Comparison of ENCODE assay signal across 8 cellular contexts in the genomic region with DNA sequence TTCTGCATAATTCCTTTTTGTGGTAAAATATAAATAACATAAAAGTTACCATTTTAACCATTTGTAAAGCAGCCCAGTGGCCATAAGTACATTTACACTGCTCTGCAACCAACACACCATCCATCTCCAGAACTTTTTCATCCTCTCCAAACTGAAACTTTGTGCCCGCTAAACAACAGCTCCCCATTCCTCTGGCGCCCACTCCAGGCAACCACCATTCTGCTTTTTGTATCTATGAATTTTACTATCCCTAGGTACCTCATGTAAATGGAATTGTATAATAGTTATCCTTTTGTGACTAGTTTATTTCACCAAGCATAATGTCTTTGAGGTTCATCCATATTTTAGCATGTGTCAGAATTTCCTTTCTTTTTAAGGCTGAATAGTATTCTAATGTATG.
"Had no signal": no experiment of that assay in that cellular context is flagged by ENCODE, and none has a peak within 500 bp of the region (broad histone marks: within the 10 kb centered on the region; RNA-seq: fewer than 3 reads in every experiment).

No MANE protein-coding gene starts in this region.

- H3K4me1 ChIP-seq: HAP-1 had no signal

- H3K27ac ChIP-seq: KMS-11 had no signal

- DNase-seq: GOT3, IMR-90, Karpas-422, KBM-7 had no signal

- FAIRE-seq: H54, HTR-8/SVneo had no signal

- H3K9me3 ChIP-seq: HAP-1 had no signal

- H3K36me3 ChIP-seq: HAP-1 had no signal

- H3K9ac ChIP-seq: KMS-11 had no signal

- H3K4me2 ChIP-seq: KMS-11 had no signal

- H3K4me3 ChIP-seq: HAP-1 had no signal
